ENCODE assay signal across 9 cellular contexts in genomic region chr2:149585317-149585885, GRCh38. TPM values are rescaled to one million over a fixed set of nuclear protein-coding genes. Genes with fewer than 3 reads are reported as not detected.
DNase-seq lines count a peak whose midpoint lies in the region; ATAC-seq and TF ChIP-seq lines count a peak whose summit lies in the region.
"Had no signal": no experiment of that assay in that cellular context is flagged by ENCODE, and none has a peak within 500 bp of the region (broad histone marks: within the 10 kb centered on the region; RNA-seq: fewer than 3 reads in every experiment).

No MANE protein-coding gene starts in this region.

- no peaks in the 10 kb centered on the region; the same call in 1 of the 2 replicates for H3K4me1 ChIP-seq in HUES6 (ENCODE audit: control insufficient read depth, insufficient read depth, low read length)

- H3K4me1 Mint-ChIP-seq in CD14-positive monocyte (peaks cover 29% of the 10 kb centered on the region), mesothelial cell of epicardium (peaks cover 62% of the 10 kb centered on the region)
- H3K4me1 Mint-ChIP-seq in central memory CD8-positive, alpha-beta T cell: peaks cover 51% of the 10 kb centered on the region

- peaks cover 0 to 5% (median 0%) of the 10 kb centered on the region in 7 donors for H3K9me3 Mint-ChIP-seq in CD14-positive monocyte
- H3K9me3 Mint-ChIP-seq in central memory CD8-positive, alpha-beta T cell: no peaks in the 10 kb centered on the region
- no peaks in the 10 kb centered on the region for H3K9me3 Mint-ChIP-seq in mesothelial cell of epicardium

- peak overlapping the region; percentile 85; the same call in 1 of the 2 replicates for H3K4me3 ChIP-seq in HUES6 (ENCODE audit: low read depth, low read length)

- no peak for ATAC-seq in central memory CD8-positive, alpha-beta T cell (replicated peaks; ENCODE audit: extremely low read depth, poor library complexity, severe bottlenecking)
- ATAC-seq in HG02642 (IDR thresholded peaks at IDR 0.05; ENCODE audit: poor library complexity, unreplicated experiment): no peak
- ATAC-seq in HG02973 (IDR thresholded peaks at IDR 0.05; ENCODE audit: unreplicated experiment): no peak

- H3K9ac ChIP-seq in HUES6 (ENCODE audit: low read length): no peak overlapping the region

- peaks cover 46% of the 10 kb centered on the region for H3K36me3 ChIP-seq in HUES6 (ENCODE audit: control insufficient read depth, insufficient read depth, low read length)

- no peak for TF ChIP-seq CTCF in CD14-positive monocyte (IDR thresholded peaks at IDR 0.05)
- TF ChIP-seq CTCF in mesothelial cell of epicardium (IDR thresholded peaks at IDR 0.05; ENCODE audit: unreplicated experiment): no peak

- H3K27ac Mint-ChIP-seq in CD14-positive monocyte (peak overlapping the region in 5 of 7 donors; percentile 9 to 65 (median 35)), mesothelial cell of epicardium (peak overlapping the region; percentile 79)
- H3K27ac Mint-ChIP-seq in central memory CD8-positive, alpha-beta T cell (ENCODE audit: low read depth): peak overlapping the region; percentile 46

- H3K27me3 Mint-ChIP-seq in CD14-positive monocyte (ENCODE audit: low read depth in 3 of 3): peaks cover 0 to 9% (median 4%) of the 10 kb centered on the region in 3 donors
- peaks cover 15% of the 10 kb centered on the region for H3K27me3 Mint-ChIP-seq in central memory CD8-positive, alpha-beta T cell
- H3K27me3 Mint-ChIP-seq in mesothelial cell of epicardium (ENCODE audit: low read depth): no peaks in the 10 kb centered on the region

- no peaks in the 10 kb centered on the region for H3K27me3 ChIP-seq in HUES6 (ENCODE audit: control insufficient read depth, insufficient read depth, low read length)

- no peaks in the 10 kb centered on the region for H3K9me3 ChIP-seq in HUES6 (ENCODE audit: control insufficient read depth, insufficient read depth, low read depth, low read length)

- intact Hi-C loops in CD14-positive monocyte (cut with micrococcal nuclease): loop anchor here in 1 of 2 donors (5.0 kb wide), 1 partner anchor 1702 kb away; the partner anchor contains the start of gene NMI

- H3K27ac ChIP-seq in HUES6 (ENCODE audit: low read depth, low read length): no peak overlapping the region

- H3K4me3 Mint-ChIP-seq in CD14-positive monocyte (no peak overlapping the region), mesothelial cell of epicardium (peak overlapping the region; percentile 97)
- H3K4me3 Mint-ChIP-seq in central memory CD8-positive, alpha-beta T cell: peak overlapping the region; percentile 95

- DNase-seq in CD14-positive monocyte (ENCODE audit: low spot score) (no peak), mesothelial cell of epicardium (ENCODE audit: low spot score in 2 of 2, unreplicated experiment in 2 of 2) (no peak), NK-92 (lab: John Stamatoyannopoulos, UW; ENCODE audit: unreplicated experiment) (no peak), DMS 273 (lab: John Stamatoyannopoulos, UW; ENCODE audit: unreplicated experiment) (no peak)
- no peak for DNase-seq in central memory CD8-positive, alpha-beta T cell (ENCODE audit: low spot score in 2 of 2)
- DNase-seq: cerebellar nuclear complex had no signal

- H3K36me3 Mint-ChIP-seq in CD14-positive monocyte: peaks cover 35 to 41% of the 10 kb centered on the region in 2 donors
- H3K36me3 Mint-ChIP-seq in central memory CD8-positive, alpha-beta T cell (ENCODE audit: insufficient read depth): peaks cover 43% of the 10 kb centered on the region
- H3K36me3 Mint-ChIP-seq in mesothelial cell of epicardium: peaks cover 8% of the 10 kb centered on the region

RNA-seq across cellular contexts. Expression of gene MMADHC, which starts 2.2 kb away (rescaled TPM):
- polyA plus RNA-seq in CD14-positive monocyte: 100 to 1,000 TPM in 1 of 2 donors, 10 to 100 TPM in 1; 97.9 to 119 TPM
- 92.8 to 99.6 TPM (median 99.5 TPM) in 3 replicates for total RNA-seq in mesothelial cell of epicardium

Comparison
In these comparisons a context has a peak if more than half of its experiments do, and no peak if none do; other contexts are left out.
1. H3K4me3 Mint-ChIP-seq: peak in central memory CD8-positive, alpha-beta T cell (single experiment) and mesothelial cell of epicardium (single experiment); none in CD14-positive monocyte (0 of 2).
2. Peak in every context shown above with its lines, with median percentiles within 50 percentile points of each other: H3K27ac Mint-ChIP-seq.